Comparison of ENCODE assay signal across 9 cellular contexts in the genomic region with DNA sequence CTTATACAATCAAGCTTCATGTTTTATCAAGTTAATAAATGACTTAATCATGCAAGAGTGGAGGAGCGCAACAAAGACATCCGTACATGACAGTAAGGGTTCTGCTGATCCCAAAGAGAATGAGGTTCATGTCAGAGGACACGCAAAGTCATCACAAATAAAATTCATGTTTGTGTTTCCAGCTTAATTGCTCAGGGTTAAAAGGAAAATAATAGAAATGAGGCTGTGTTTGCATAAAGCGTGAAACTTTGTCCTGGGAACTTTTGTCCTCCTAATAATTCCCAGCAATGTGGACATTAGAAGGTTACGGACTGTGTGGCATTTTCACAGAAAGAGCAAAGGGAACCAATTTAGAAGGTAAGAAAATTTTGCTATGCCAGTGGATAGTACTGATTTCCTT.
"Had no signal": no experiment of that assay in that cellular context is flagged by ENCODE, and none has a peak within 500 bp of the region (broad histone marks: within the 10 kb centered on the region; RNA-seq: fewer than 3 reads in every experiment).

No MANE protein-coding gene starts in this region.

- ATAC-seq: GM23338, K562 had no signal

- FAIRE-seq: H1, H54, HTR-8/SVneo, K562 had no signal

- H2AFZ ChIP-seq: GM23338 had no signal

- DNase-seq: H9, HCEC 1CT, IMR-90, KG1 had no signal

- H3K4me2 ChIP-seq: GM23338 had no signal

- H3K4me3 ChIP-seq: GM23338, K562 had no signal
